17 cellular contexts compared by ENCODE assay signal in genomic region chr1:168300626-168301025, GRCh38.
"Had no signal": no experiment of that assay in that cellular context is flagged by ENCODE, and none has a peak within 500 bp of the region (broad histone marks: within the 10 kb centered on the region; RNA-seq: fewer than 3 reads in every experiment).

No MANE protein-coding gene starts in this region.

- DNase-seq: activated CD4-positive, alpha-beta T cell treated with anti-CD3 and anti-CD28 coated beads, Interleukin-2, amount 50 U/mL, for 48 hours; activated gamma-delta T cell; endodermal cell; foreskin melanocyte; glutamatergic neuron; hypothalamus; nephron progenitor cell; stimulated activated CD4-positive, alpha-beta T cell treated with anti-CD3 and anti-CD28 coated beads, Interleukin-2, amount 100 ng/mL, for 24 hours; stimulated activated naive CD4-positive, alpha-beta T cell treated with Interleukin-2 at 50 U/mL for 16 hours; substantia nigra; SW 1271; T-helper 2 cell; uterus; WERI-Rb-1 had no signal

- H3K4me3 Mint-ChIP-seq: activated naive CD8-positive, alpha-beta T cell; endodermal cell; nephron progenitor cell had no signal

- H3K9me3 ChIP-seq: tibial nerve, uterus had no signal

- H3K27ac ChIP-seq: tibial nerve, uterus, WERI-Rb-1 had no signal

- H3K36me3 ChIP-seq: uterus, WERI-Rb-1 had no signal

- H3K27me3 Mint-ChIP-seq: activated naive CD8-positive, alpha-beta T cell; progenitor cell of endocrine pancreas had no signal

- H3K27me3 ChIP-seq: tibial nerve, uterus had no signal

- H3K9me3 Mint-ChIP-seq: endodermal cell, nephron progenitor cell had no signal

- H3K4me3 ChIP-seq: tibial nerve, uterus had no signal

- H3K27ac Mint-ChIP-seq: activated naive CD8-positive, alpha-beta T cell; endodermal cell; nephron progenitor cell; progenitor cell of endocrine pancreas had no signal

- H3K4me1 Mint-ChIP-seq: nephron progenitor cell had no signal

- H3K4me1 ChIP-seq: tibial nerve, uterus had no signal
